Comparison of ENCODE assay signal across 10 cellular contexts in genomic region chr17:40419559-40420331, GRCh38.
DNase-seq lines count a peak whose midpoint lies in the region; ATAC-seq and TF ChIP-seq lines count a peak whose summit lies in the region.
"Had no signal": no experiment of that assay in that cellular context is flagged by ENCODE, and none has a peak within 500 bp of the region (broad histone marks: within the 10 kb centered on the region; RNA-seq: fewer than 3 reads in every experiment).

No MANE protein-coding gene starts in this region.

- peak overlapping the region; percentile 48 for H3K4me3 Mint-ChIP-seq in activated T-cell treated with anti-CD3 and anti-CD28 coated beads, Interleukin-2, amount 50 U/mL, for 24 hours
- H3K4me3 Mint-ChIP-seq in stimulated activated effector memory CD8-positive, alpha-beta T cell treated with anti-CD3 and anti-CD28 coated beads, Interleukin-12 subunit alpha, Interleukin-12 subunit beta, amount 100 ng/mL, for 72 hours = peak overlapping the region; percentile 36

- H3K36me3 ChIP-seq in WERI-Rb-1 = peaks cover 27% of the 10 kb centered on the region

- H3K4me1 Mint-ChIP-seq in activated T-cell treated with anti-CD3 and anti-CD28 coated beads, Interleukin-2, amount 50 U/mL, for 24 hours (ENCODE audit: low read depth) = peaks cover 33% of the 10 kb centered on the region
- peaks cover 9% of the 10 kb centered on the region for H3K4me1 Mint-ChIP-seq in stimulated activated effector memory CD8-positive, alpha-beta T cell treated with anti-CD3 and anti-CD28 coated beads, Interleukin-12 subunit alpha, Interleukin-12 subunit beta, amount 100 ng/mL, for 72 hours

- H3K4me3 ChIP-seq in WERI-Rb-1 (ENCODE audit: low read depth, low read length) = no peak overlapping the region

- H3K9me3 ChIP-seq in WERI-Rb-1 (ENCODE audit: severe bottlenecking) = no peaks in the 10 kb centered on the region

- ATAC-seq in stimulated activated effector memory CD8-positive, alpha-beta T cell treated with anti-CD3 and anti-CD28 coated beads, Interleukin-12 subunit alpha, Interleukin-12 subunit beta, amount 100 ng/mL, for 72 hours = no peak
- ATAC-seq in GM19455 (IDR thresholded peaks at IDR 0.05; ENCODE audit: unreplicated experiment) (no peak), HG02610 (IDR thresholded peaks at IDR 0.05; ENCODE audit: unreplicated experiment) (no peak)

- H3K27ac ChIP-seq in WERI-Rb-1 = no peak overlapping the region

- peaks cover 28% of the 10 kb centered on the region for H3K36me3 Mint-ChIP-seq in activated T-cell treated with anti-CD3 and anti-CD28 coated beads, Interleukin-2, amount 50 U/mL, for 24 hours (ENCODE audit: low read depth)
- H3K36me3 Mint-ChIP-seq in stimulated activated effector memory CD8-positive, alpha-beta T cell treated with anti-CD3 and anti-CD28 coated beads, Interleukin-12 subunit alpha, Interleukin-12 subunit beta, amount 100 ng/mL, for 72 hours = peaks cover 32% of the 10 kb centered on the region

- DNase-seq in activated T-cell treated with anti-CD3 and anti-CD28 coated beads, Interleukin-2, amount 50 U/mL, for 24 hours = no peak
- no peak for DNase-seq in activated T-cell treated with anti-CD3 and anti-CD28 coated beads, Interleukin-2, amount 50 U/mL, for 1 hour
- peak; percentile 23 for DNase-seq in NCI-H510A treated with DMSO at 0.1 percent for 48 hours (lab: John Stamatoyannopoulos, UW)
- DNase-seq in brain pericyte (ENCODE audit: low read depth, low spot score) = peak; percentile 15
- DNase-seq in stimulated activated effector memory CD8-positive, alpha-beta T cell treated with anti-CD3 and anti-CD28 coated beads, Interleukin-12 subunit alpha, Interleukin-12 subunit beta, amount 100 ng/mL, for 72 hours (ENCODE audit: low spot score in 2 of 2) = peak in 1 of 2 donors; percentile 46
- DNase-seq in WERI-Rb-1 = no peak
- DNase-seq: NCI-H1092, occipital lobe had no signal

- TF ChIP-seq CTCF in WERI-Rb-1 (IDR thresholded peaks at IDR 0.05; ENCODE audit: low read depth, low read length) = no peak

- no peaks in the 10 kb centered on the region for H3K9me3 Mint-ChIP-seq in activated T-cell treated with anti-CD3 and anti-CD28 coated beads, Interleukin-2, amount 50 U/mL, for 24 hours
- H3K9me3 Mint-ChIP-seq in stimulated activated effector memory CD8-positive, alpha-beta T cell treated with anti-CD3 and anti-CD28 coated beads, Interleukin-12 subunit alpha, Interleukin-12 subunit beta, amount 100 ng/mL, for 72 hours = no peaks in the 10 kb centered on the region

- H3K27ac Mint-ChIP-seq in activated T-cell treated with anti-CD3 and anti-CD28 coated beads, Interleukin-2, amount 50 U/mL, for 24 hours = peak overlapping the region; percentile 48
- no peak overlapping the region for H3K27ac Mint-ChIP-seq in stimulated activated effector memory CD8-positive, alpha-beta T cell treated with anti-CD3 and anti-CD28 coated beads, Interleukin-12 subunit alpha, Interleukin-12 subunit beta, amount 100 ng/mL, for 72 hours

- H3K27me3 Mint-ChIP-seq in activated T-cell treated with anti-CD3 and anti-CD28 coated beads, Interleukin-2, amount 50 U/mL, for 24 hours = peaks cover 4% of the 10 kb centered on the region

- H3K27me3 ChIP-seq in WERI-Rb-1 (ENCODE audit: insufficient read depth, low read depth, severe bottlenecking) = no peaks in the 10 kb centered on the region

Comparison
In these comparisons a context has a peak if more than half of its experiments do, and no peak if none do; other contexts are left out.
1. DNase-seq: peak in NCI-H510A treated with DMSO at 0.1 percent for 48 hours (single experiment) and brain pericyte (single experiment); none in activated T-cell treated with anti-CD3 and anti-CD28 coated beads, Interleukin-2, amount 50 U/mL, for 24 hours (single experiment), activated T-cell treated with anti-CD3 and anti-CD28 coated beads, Interleukin-2, amount 50 U/mL, for 1 hour (single experiment) and WERI-Rb-1 (single experiment).